Comparison of ENCODE assay signal across 16 cellular contexts in genomic region chrX:152912121-152912520, GRCh38. TPM values are rescaled to one million over a fixed set of nuclear protein-coding genes. Genes with fewer than 3 reads are reported as not detected.
DNase-seq lines count a peak whose midpoint lies in the region; ATAC-seq, FAIRE-seq and TF ChIP-seq lines count a peak whose summit lies in the region.
"Had no signal": no experiment of that assay in that cellular context is flagged by ENCODE, and none has a peak within 500 bp of the region (broad histone marks: within the 10 kb centered on the region; RNA-seq: fewer than 3 reads in every experiment).

No MANE protein-coding gene starts in this region.

- TF ChIP-seq CTCF in left ventricle myocardium inferior (IDR thresholded peaks at IDR 0.05; ENCODE audit: borderline replicate concordance), result peak; percentile 15
- peak; percentile 46 to 53 (median 47) for TF ChIP-seq CTCF in K562 (IDR thresholded peaks at IDR 0.05 in 2 of 3, conservative IDR thresholded peaks at IDR 0.05 in 1 of 3; ENCODE audit: insufficient read depth in 2 of 3, low read depth in 1 of 3, low read length in 3 of 3)

- no peaks in the 10 kb centered on the region for H3K9me1 ChIP-seq in K562 (ENCODE audit: control insufficient read depth, insufficient read depth, low read length)

- H3K4me3 ChIP-seq in left ventricle myocardium inferior (no peak overlapping the region), K562 (no peak overlapping the region)
- H3K4me3 ChIP-seq: right atrium auricular region had no signal

- TF ChIP-seq EP300 in K562 (IDR thresholded peaks at IDR 0.05; ENCODE audit: low read length), result no peak

- POLR2A ChIA-PET in K562 (lab: Yijun Ruan, JAX), result no interaction called here

- no peak for DNase-seq in left ventricle myocardium inferior
- DNase-seq in Right ventricle myocardium superior, result no peak
- DNase-seq in NAMALWA (ENCODE audit: low spot score), result peak; percentile 56
- DNase-seq in K562 (ENCODE audit: extremely low read depth in 1 of 4, low spot score in 3 of 4), result peak; percentile 29 to 51 (median 39)
- no peak for DNase-seq in GM12892 (ENCODE audit: insufficient read length)
- DNase-seq: caudate nucleus; hippocampal formation; natural killer cell; stimulated activated CD4-positive, alpha-beta T cell treated with anti-CD3 and anti-CD28 coated beads, Interleukin-4, amount 100 ng/mL, for 24 hours; stimulated activated naive CD4-positive, alpha-beta T cell; T-helper 9 cell had no signal

- H3K4me1 ChIP-seq in left ventricle myocardium inferior, result no peaks in the 10 kb centered on the region
- peaks cover 0 to 7% of the 10 kb centered on the region in 2 experiments; a peak in 2 of 5 replicates for H3K4me1 ChIP-seq in K562 (replicated peaks in 1 of 2; ENCODE audit: control insufficient read depth in 2 of 2, insufficient read depth in 2 of 2, low read length in 2 of 2)
- H3K4me1 ChIP-seq: right atrium auricular region had no signal

- H3K4me2 ChIP-seq in K562 (ENCODE audit: insufficient read depth, low read length), result no peak overlapping the region

- no peaks in the 10 kb centered on the region for H3K79me2 ChIP-seq in K562 (ENCODE audit: control insufficient read depth, insufficient read depth, low read length)

- FAIRE-seq in K562 (lab: Jason Lieb, UNC) (peak; percentile 40), GM12892 (lab: Jason Lieb, UNC) (no peak)

- intact Hi-C loops in left ventricle myocardium inferior (cut with micrococcal nuclease), result no loop called here
- intact Hi-C loops in Right ventricle myocardium superior (cut with DNase I), result no loop called here
- intact Hi-C loops in K562 (cut with micrococcal nuclease), result loop anchor here (10.0 kb wide), 3 partner anchors 77 to 1167 kb away; partner anchors contain the start of genes CETN2 and NSDHL

- ATAC-seq in Right ventricle myocardium superior (ENCODE audit: poor library complexity) (no peak), K562 (peak; percentile 57; the same call in 2 of the 3 replicates), GM19455 (IDR thresholded peaks at IDR 0.05; ENCODE audit: unreplicated experiment) (no peak), GM18502 (IDR thresholded peaks at IDR 0.05; ENCODE audit: poor library complexity, unreplicated experiment) (no peak), HG02798 (IDR thresholded peaks at IDR 0.05; ENCODE audit: poor library complexity, unreplicated experiment) (no peak)
- ATAC-seq: natural killer cell had no signal

- H3K9ac ChIP-seq in K562 (ENCODE audit: insufficient read depth in 1 of 2, low read depth in 2 of 2, low read length in 2 of 2), result no peak overlapping the region

- H3K9me3 ChIP-seq in left ventricle myocardium inferior (replicated peaks), result no peaks in the 10 kb centered on the region
- no peaks in the 10 kb centered on the region for H3K9me3 ChIP-seq in K562 (replicated peaks; ENCODE audit: control insufficient read depth, insufficient read depth, low read depth, low read length)
- H3K9me3 ChIP-seq: right atrium auricular region had no signal

- no peaks in the 10 kb centered on the region for H3K36me3 ChIP-seq in left ventricle myocardium inferior
- no peaks in the 10 kb centered on the region for H3K36me3 ChIP-seq in K562 (ENCODE audit: control insufficient read depth, insufficient read depth, low read length)
- H3K36me3 ChIP-seq: right atrium auricular region had no signal

- H2AFZ ChIP-seq in K562 (ENCODE audit: low read depth, low read length), result no peak overlapping the region

- TF ChIP-seq RAD21 in K562 (CRISPR knock-in tag; conservative IDR thresholded peaks at IDR 0.05 in 1 of 2, IDR thresholded peaks at IDR 0.05 in 1 of 2), result peak in 1 of 2 experiments; percentile 39; a peak in 2 of 4 replicates

- no TSS peak for BruUV-seq in K562 (replicated peaks; lab: Mats Ljungman, UMichigan)

- H3K27me3 ChIP-seq in left ventricle myocardium inferior (ENCODE audit: low read depth), result no peaks in the 10 kb centered on the region
- peaks cover 6 to 38% of the 10 kb centered on the region in 2 experiments; a peak in 3 of 5 replicates for H3K27me3 ChIP-seq in K562 (ENCODE audit: control insufficient read depth in 2 of 2, insufficient read depth in 2 of 2, low read length in 2 of 2)
- H3K27me3 ChIP-seq: right atrium auricular region had no signal

- H3K27ac ChIP-seq in left ventricle myocardium inferior (replicated peaks), result no peak overlapping the region
- no peak overlapping the region for H3K27ac ChIP-seq in K562 (ENCODE audit: extremely low read depth, low read depth, low read length)
- H3K27ac ChIP-seq: epithelial cell of prostate, right atrium auricular region had no signal

- WGBS in K562 (ENCODE audit: insufficient coverage, low coverage, missing lambda C conversion rate), result 0% methylated on average over 4 of the region's 4 CpGs

- CTCF ChIA-PET in K562 (lab: Yijun Ruan, JAX; ENCODE audit: low intra/inter-chr PET ratio), result no interaction called here

- no peaks in the 10 kb centered on the region; the same call in 1 of the 2 replicates for H4K20me1 ChIP-seq in K562 (replicated peaks; ENCODE audit: control insufficient read depth, insufficient read depth, low read length)

- no peak for TF ChIP-seq POLR2A in K562 (conservative IDR thresholded peaks at IDR 0.05)
- no peak for TF ChIP-seq POLR2A in GM12892 (IDR thresholded peaks at IDR 0.05; ENCODE audit: low read depth, low read length)

- in situ Hi-C loops in K562 (cut with MboI), result no loop called here

TF ChIP-seq in K562, 482 proteins besides CTCF, POLR2A, EP300 and RAD21 (continues in another document):
- TF ChIP-seq ZNF76 (CRISPR knock-in tag; IDR thresholded peaks at IDR 0.05; ENCODE audit: borderline replicate concordance), result no peak
- TF ChIP-seq, protein P1, sequence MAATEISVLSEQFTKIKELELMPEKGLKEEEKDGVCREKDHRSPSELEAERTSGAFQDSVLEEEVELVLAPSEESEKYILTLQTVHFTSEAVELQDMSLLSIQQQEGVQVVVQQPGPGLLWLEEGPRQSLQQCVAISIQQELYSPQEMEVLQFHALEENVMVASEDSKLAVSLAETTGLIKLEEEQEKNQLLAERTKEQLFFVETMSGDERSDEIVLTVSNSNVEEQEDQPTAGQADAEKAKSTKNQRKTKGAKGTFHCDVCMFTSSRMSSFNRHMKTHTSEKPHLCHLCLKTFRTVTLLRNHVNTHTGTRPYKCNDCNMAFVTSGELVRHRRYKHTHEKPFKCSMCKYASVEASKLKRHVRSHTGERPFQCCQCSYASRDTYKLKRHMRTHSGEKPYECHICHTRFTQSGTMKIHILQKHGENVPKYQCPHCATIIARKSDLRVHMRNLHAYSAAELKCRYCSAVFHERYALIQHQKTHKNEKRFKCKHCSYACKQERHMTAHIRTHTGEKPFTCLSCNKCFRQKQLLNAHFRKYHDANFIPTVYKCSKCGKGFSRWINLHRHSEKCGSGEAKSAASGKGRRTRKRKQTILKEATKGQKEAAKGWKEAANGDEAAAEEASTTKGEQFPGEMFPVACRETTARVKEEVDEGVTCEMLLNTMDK (IDR thresholded peaks at IDR 0.05; ENCODE audit: borderline replicate concordance, insufficient read depth, low read depth, low read length, poor library complexity, severe bottlenecking), result peak; percentile 51
- no peak for TF ChIP-seq GTF2F1 (IDR thresholded peaks at IDR 0.05; ENCODE audit: low read depth, low read length)
- TF ChIP-seq SAP30 (IDR thresholded peaks at IDR 0.05; ENCODE audit: borderline replicate concordance, insufficient read depth, low read depth, low read length, poor library complexity, severe bottlenecking), result no peak

RNA-seq across cellular contexts. Expression of gene ZNF185, which starts 14.3 kb away (rescaled TPM):
- total RNA-seq in left ventricle myocardium inferior (1.6 TPM), Right ventricle myocardium superior (1.6 TPM), K562 (2014; rRNA removed) (0.18 and 0.24 TPM in 2 replicates), K562 (2014; rRNA removed; fragmentation: Illumina TruSeq; extraction: Trizol) (0.22 and 0.26 TPM in 2 replicates), K562 (2015; rRNA removed; fragmentation: Illumina TruSeq; extraction: Trizol) (0.19 and 0.22 TPM in 2 replicates), K562 (2021) (0.24 and 0.40 TPM in 2 replicates)
- 0.37 and 0.53 TPM in 2 replicates for total RNA-seq in K562 (2011; cell fraction: chromatin; rRNA removed; ENCODE audit: low replicate concordance)
- total RNA-seq in K562 (2011; cell fraction: nucleolus; rRNA removed), result 0.26 and 0.33 TPM in 2 replicates
- total RNA-seq in K562 (2011; cell fraction: nucleoplasm; rRNA removed), result 0.44 and 0.46 TPM in 2 replicates
- polyA plus RNA-seq in K562 (2011; rRNA removed) (0.95 and 1.1 TPM in 2 replicates), K562 (2014; fragmentation: Illumina TruSeq; extraction: Trizol) (0.57 and 0.64 TPM in 2 replicates), K562 (2014; fragmentation: Nextera tagmentation; extraction: Ambion mirVana) (under 1 TPM; 0.08 to 0.18 TPM), K562 (2014; rRNA removed) (0.35 and 0.38 TPM in 2 replicates)
- 0.67 and 0.74 TPM in 2 replicates for polyA plus RNA-seq in K562 (2011; cell fraction: cytosol; rRNA removed)
- polyA plus RNA-seq in K562 (2011; cell fraction: nucleus; rRNA removed), result 0.76 and 0.95 TPM in 2 replicates
- polyA plus RNA-seq in K562 (2012), result 0.28 and 0.29 TPM in 2 replicates
- polyA minus RNA-seq in K562 (2011; rRNA and poly(A)+ RNA removed), result 0.35 and 0.66 TPM in 2 replicates
- 0.29 TPM in 1 of 2 replicates, not detected in the other for polyA minus RNA-seq in K562 (2011; cell fraction: cytosol; rRNA and poly(A)+ RNA removed)
- polyA minus RNA-seq in K562 (2011; cell fraction: nucleus; rRNA and poly(A)+ RNA removed), result 0.13 and 0.22 TPM in 2 replicates
- polyA plus RNA-seq in GM12892 (2012; ENCODE audit: missing spikeins), result 9.6 TPM

Comparison
In these comparisons a context has a peak if more than half of its experiments do, and no peak if none do; other contexts are left out.
1. DNase-seq: peak in NAMALWA (single experiment) and K562 (4 of 4); none in left ventricle myocardium inferior (single experiment), Right ventricle myocardium superior (single experiment) and GM12892 (single experiment).